1 cellular context compared by ENCODE assay signal in genomic region chr17:17304521-17304985, GRCh38.
TF ChIP-seq lines count a peak whose summit lies in the region.

No MANE protein-coding gene starts in this region.

TF ChIP-seq in K562, 482 proteins besides CTCF, POLR2A, EP300 and RAD21 (continued from another document and continues in another):
- no peak for TF ChIP-seq ZNF384 (IDR thresholded peaks at IDR 0.05; ENCODE audit: low read depth, low read length)
- TF ChIP-seq RBFOX2 (IDR thresholded peaks at IDR 0.05; ENCODE audit: low read depth, low read length): no peak
- peak; percentile 95 for TF ChIP-seq CBFA2T3 (IDR thresholded peaks at IDR 0.05)
- 0 out of 2 replicates have a peak, but pooled peaks have one; percentile 21 for TF ChIP-seq CREB1 (IDR thresholded peaks at IDR 0.05)
- TF ChIP-seq CREB1 (CRISPR knock-in tag; IDR thresholded peaks at IDR 0.05): no peak
- peak; percentile 72; the same call in 1 of the 2 replicates for TF ChIP-seq RAD51 (IDR thresholded peaks at IDR 0.05; ENCODE audit: borderline replicate concordance, low read depth)
- TF ChIP-seq ARID1B (IDR thresholded peaks at IDR 0.05): peak; percentile 95
- TF ChIP-seq NCOA1 (IDR thresholded peaks at IDR 0.05; ENCODE audit: low read depth): peak; percentile 50; the same call in 1 of the 2 replicates
- TF ChIP-seq SFPQ (IDR thresholded peaks at IDR 0.05; ENCODE audit: low read depth, low read length): no peak
- TF ChIP-seq USF2 (CRISPR knock-in tag; IDR thresholded peaks at IDR 0.05): peak; percentile 68
- TF ChIP-seq JUN (IDR thresholded peaks at IDR 0.05; ENCODE audit: borderline replicate concordance, low read depth, low read length): 0 out of 2 replicates have a peak, but pooled peaks have one; percentile 8
- TF ChIP-seq JUN (CRISPR knock-in tag; IDR thresholded peaks at IDR 0.05; ENCODE audit: borderline replicate concordance): no peak
- no peak for TF ChIP-seq TEAD2 (tag; IDR thresholded peaks at IDR 0.05)
- TF ChIP-seq ZNF551 (CRISPR knock-in tag; IDR thresholded peaks at IDR 0.05): no peak
- TF ChIP-seq BRD4 (IDR thresholded peaks at IDR 0.05): no peak
- no peak for TF ChIP-seq TCF7 (IDR thresholded peaks at IDR 0.05; ENCODE audit: borderline replicate concordance)
- TF ChIP-seq SMARCA4 (IDR thresholded peaks at IDR 0.05): peak; percentile 85
- TF ChIP-seq TEAD4 (IDR thresholded peaks at IDR 0.05; ENCODE audit: low read length): peak; percentile 92
- TF ChIP-seq TEAD4 (CRISPR knock-in tag; IDR thresholded peaks at IDR 0.05; ENCODE audit: borderline replicate concordance): no peak
- TF ChIP-seq EHMT2 (IDR thresholded peaks at IDR 0.05): no peak
- TF ChIP-seq PRDM10 (IDR thresholded peaks at IDR 0.05; ENCODE audit: partially characterized antibody): no peak
- no peak for TF ChIP-seq ZNF41 (CRISPR knock-in tag; conservative IDR thresholded peaks at IDR 0.05)
- TF ChIP-seq BHLHE40 (IDR thresholded peaks at IDR 0.05; ENCODE audit: low read length): peak; percentile 93
- peak; percentile 36 for TF ChIP-seq TAF1 (IDR thresholded peaks at IDR 0.05; ENCODE audit: control insufficient read depth, extremely low read depth, insufficient read depth, low read length, severe bottlenecking)
- no peak for TF ChIP-seq FOXA3 (CRISPR knock-in tag; conservative IDR thresholded peaks at IDR 0.05 in 1 of 2, IDR thresholded peaks at IDR 0.05 in 1 of 2)
- no peak for TF ChIP-seq ZC3H11A (IDR thresholded peaks at IDR 0.05; ENCODE audit: low read depth, low read length)
- no peak for TF ChIP-seq ZNF316 (IDR thresholded peaks at IDR 0.05)
- TF ChIP-seq HCFC1 (IDR thresholded peaks at IDR 0.05; ENCODE audit: low read depth, low read length): no peak
- no peak for TF ChIP-seq E2F8 (IDR thresholded peaks at IDR 0.05; ENCODE audit: low read depth, partially characterized antibody)
- TF ChIP-seq EP400 (IDR thresholded peaks at IDR 0.05): peak; percentile 12; the same call in 1 of the 2 replicates
- no peak for TF ChIP-seq CEBPB (tag; IDR thresholded peaks at IDR 0.05)
- peak; percentile 76; the same call in 1 of the 2 replicates for TF ChIP-seq KLF16 (IDR thresholded peaks at IDR 0.05)
- TF ChIP-seq XRCC3 (IDR thresholded peaks at IDR 0.05): no peak
- TF ChIP-seq TBP (optimal IDR thresholded peaks at IDR 0.05; ENCODE audit: low read depth, low read length): peak; percentile 76
- no peak for TF ChIP-seq CAMTA2 (CRISPR knock-in tag; conservative IDR thresholded peaks at IDR 0.05)
- no peak for TF ChIP-seq GTF2B (IDR thresholded peaks at IDR 0.05; ENCODE audit: extremely low read depth, insufficient read length)
- no peak for TF ChIP-seq E2F6 (IDR thresholded peaks at IDR 0.05; ENCODE audit: borderline replicate concordance in 1 of 2, extremely low read depth in 1 of 2, insufficient read depth in 1 of 2, insufficient read length in 1 of 2, low read depth in 1 of 2, low read length in 1 of 2, poor library complexity in 1 of 2, severe bottlenecking in 1 of 2)
- peak; percentile 33 for TF ChIP-seq MEIS2 (IDR thresholded peaks at IDR 0.05; ENCODE audit: partially characterized antibody)
- TF ChIP-seq ZNF57 (CRISPR knock-in tag; IDR thresholded peaks at IDR 0.05): no peak
- TF ChIP-seq NR3C1 (CRISPR knock-in tag; IDR thresholded peaks at IDR 0.05): no peak
- no peak for TF ChIP-seq MYBL2 (IDR thresholded peaks at IDR 0.05; ENCODE audit: low read depth)
- no peak for TF ChIP-seq MYBL2 (CRISPR knock-in tag; IDR thresholded peaks at IDR 0.05; ENCODE audit: borderline replicate concordance)
- no peak for TF ChIP-seq ZNF12 (CRISPR knock-in tag; IDR thresholded peaks at IDR 0.05)
- TF ChIP-seq DMBX1 (CRISPR knock-in tag; IDR thresholded peaks at IDR 0.05; ENCODE audit: borderline replicate concordance): no peak
- TF ChIP-seq STAT6 (CRISPR knock-in tag; IDR thresholded peaks at IDR 0.05): no peak
- TF ChIP-seq HMGXB4 (CRISPR knock-in tag; IDR thresholded peaks at IDR 0.05): no peak
- TF ChIP-seq NFATC3 (IDR thresholded peaks at IDR 0.05): no peak
- TF ChIP-seq SRSF3 (IDR thresholded peaks at IDR 0.05; ENCODE audit: insufficient read depth, low read length): no peak
- peak; percentile 84 for TF ChIP-seq PML (IDR thresholded peaks at IDR 0.05; ENCODE audit: low read length)
- peak; percentile 92 for TF ChIP-seq ZNF263 (CRISPR knock-in tag; IDR thresholded peaks at IDR 0.05; ENCODE audit: borderline replicate concordance)
- TF ChIP-seq SUPT5H (IDR thresholded peaks at IDR 0.05): peak; percentile 48
- no peak for TF ChIP-seq RBM34 (IDR thresholded peaks at IDR 0.05; ENCODE audit: borderline replicate concordance, insufficient read depth, low read length)
- TF ChIP-seq POLR2AphosphoS5 (IDR thresholded peaks at IDR 0.05; ENCODE audit: control insufficient read depth, insufficient read depth, low read depth, low read length): peak; percentile 71
